8 cellular contexts compared by ENCODE assay signal in the genomic region with DNA sequence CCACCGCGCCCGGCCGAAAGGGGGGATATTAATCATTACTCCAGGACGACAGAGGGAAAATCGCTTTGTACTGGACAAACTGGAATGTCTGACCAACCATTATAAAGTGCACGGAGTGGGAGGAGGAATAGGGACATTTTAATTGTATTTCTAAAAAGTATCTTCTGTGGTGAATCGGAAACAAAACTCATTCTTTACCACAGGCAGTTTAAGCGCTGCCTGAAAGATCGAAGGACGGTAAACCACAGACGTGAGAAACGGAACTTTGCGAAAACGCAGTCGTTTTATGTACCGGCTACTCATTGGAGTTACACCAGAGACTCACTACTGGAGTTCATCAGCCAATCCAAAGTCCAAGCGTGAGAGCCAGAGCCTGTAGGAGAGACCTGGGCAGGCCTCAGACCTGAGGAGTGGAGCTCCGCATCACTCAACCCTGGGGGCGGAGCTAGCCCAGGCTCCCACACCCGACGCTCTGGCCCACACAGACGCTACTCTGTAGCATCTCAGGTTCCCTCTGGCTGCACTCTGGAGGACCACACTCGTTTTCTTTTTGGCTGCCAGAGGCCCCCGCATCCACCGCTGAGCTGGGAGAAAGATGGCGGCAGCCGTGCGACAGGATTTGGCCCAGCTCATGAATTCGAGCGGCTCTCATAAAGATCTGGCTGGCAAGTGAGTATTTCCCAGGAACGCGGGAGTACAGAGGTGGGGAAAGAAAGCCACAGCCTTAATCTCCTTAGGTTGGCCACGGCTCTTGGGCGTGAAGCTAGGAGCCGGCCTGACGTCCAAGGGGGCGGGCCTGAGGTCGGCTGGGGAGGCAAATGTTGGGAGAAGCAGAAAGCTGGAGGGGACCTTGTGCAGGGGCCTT. TPM values are rescaled to one million over a fixed set of nuclear protein-coding genes. Genes with fewer than 3 reads are reported as not detected.
A peak's percentile ranks its signal among the peaks of the same experiment; 100 is the strongest.
DNase-seq lines count a peak whose midpoint lies in the region; ATAC-seq and TF ChIP-seq lines count a peak whose summit lies in the region.

A gene (plus strand): TSS at position 554 of the 865 bp plus-strand sequence. CDS start 42 bp downstream, at position 596.

- peaks cover 29% of the 10 kb centered on the region for H3K4me1 ChIP-seq in suprapubic skin

- WGBS in suprapubic skin, result under 1% methylated on average over 29 of the region's 39 CpGs

- DNase-seq in GM10266 (ENCODE audit: extremely low spot score), result peak; percentile 90
- DNase-seq in NCI-H1092 treated with DMSO at 0.1 percent for 48 hours (lab: John Stamatoyannopoulos, UW), result peak; percentile 99
- DNase-seq in SKM-1 (lab: John Stamatoyannopoulos, UW; ENCODE audit: unreplicated experiment), result peak; percentile 99
- DNase-seq in activated naive CD4-positive, alpha-beta T cell treated with anti-CD3 and anti-CD28 coated beads, Interleukin-2, amount 50 U/mL, for 72 hours (ENCODE audit: low spot score in 2 of 2), result peak; percentile 89 to 93
- DNase-seq in globus pallidus (ENCODE audit: low spot score), result peak; percentile 100
- peak; percentile 60 to 100 (median 97) for DNase-seq in nucleus accumbens (lab: John Stamatoyannopoulos, UW)
- peak; percentile 97 to 98 for DNase-seq in suprapubic skin (ENCODE audit: low spot score in 2 of 2)

- no peaks in the 10 kb centered on the region for H3K36me3 ChIP-seq in suprapubic skin

- H3K27ac ChIP-seq in suprapubic skin, result peak within 1 kb of the TSS; percentile 87

- TF ChIP-seq POLR2A in suprapubic skin (IDR thresholded peaks at IDR 0.05), result peak in 1 of 2 donors; percentile 21

- no peaks in the 10 kb centered on the region for H3K27me3 ChIP-seq in suprapubic skin

- H3K9me3 Mint-ChIP-seq in activated naive CD4-positive, alpha-beta T cell treated with anti-CD3 and anti-CD28 coated beads, Interleukin-2, amount 50 U/mL, for 72 hours, result no peaks in the 10 kb centered on the region

- peaks cover 6 to 11% of the 10 kb centered on the region in 2 donors for H3K36me3 Mint-ChIP-seq in activated naive CD4-positive, alpha-beta T cell treated with anti-CD3 and anti-CD28 coated beads, Interleukin-2, amount 50 U/mL, for 72 hours

- peak within 1 kb of the TSS; percentile 96 to 100 for H3K27ac Mint-ChIP-seq in activated naive CD4-positive, alpha-beta T cell treated with anti-CD3 and anti-CD28 coated beads, Interleukin-2, amount 50 U/mL, for 72 hours

- TF ChIP-seq EP300 in suprapubic skin (IDR thresholded peaks at IDR 0.05), result no peak

- H3K9me3 ChIP-seq in suprapubic skin, result no peaks in the 10 kb centered on the region

- H3K4me3 ChIP-seq in suprapubic skin, result peak within 1 kb of the TSS; percentile 77

- peak; percentile 97 for ATAC-seq in HG02623 (IDR thresholded peaks at IDR 0.05; ENCODE audit: unreplicated experiment)
- peak; percentile 97 to 99 for ATAC-seq in activated naive CD4-positive, alpha-beta T cell treated with anti-CD3 and anti-CD28 coated beads, Interleukin-2, amount 50 U/mL, for 72 hours

- TF ChIP-seq CTCF in GM10266 (IDR thresholded peaks at IDR 0.05; ENCODE audit: control insufficient read depth, insufficient read depth, low read depth, missing control alignments) (no peak), suprapubic skin (IDR thresholded peaks at IDR 0.05) (peak; percentile 49 to 66)

RNA-seq across cellular contexts. Expression of the gene that starts here (rescaled TPM):
- total RNA-seq in activated naive CD4-positive, alpha-beta T cell treated with anti-CD3 and anti-CD28 coated beads, Interleukin-2, amount 50 U/mL, for 72 hours, result 10 to 100 TPM; 30.9 to 32.4 TPM
- 10 to 100 TPM; 36.3 to 59.5 (median 39.3) TPM for total RNA-seq in suprapubic skin

Comparison
In these comparisons a context has a peak if more than half of its experiments do, and no peak if none do; other contexts are left out.
1. Peak in every context shown above with its lines: DNase-seq, ATAC-seq, H3K4me3 ChIP-seq and H3K27ac ChIP-seq.